Comparison of ENCODE assay signal across 1 cellular context in genomic region chr16:6204941-6205340, GRCh38.
TF ChIP-seq lines count a peak whose summit lies in the region.

No MANE protein-coding gene starts in this region.

TF ChIP-seq in SK-N-SH, 30 proteins besides CTCF, POLR2A, EP300 and RAD21 (continued from another document):
- TF ChIP-seq CHD2 (IDR thresholded peaks at IDR 0.05; ENCODE audit: low read length, partially characterized antibody) = peak; percentile 74
- TF ChIP-seq GATA2 (CRISPR knock-in tag; IDR thresholded peaks at IDR 0.05) = peak; percentile 80
- no peak for TF ChIP-seq SIN3A (IDR thresholded peaks at IDR 0.05; ENCODE audit: borderline replicate concordance, low read depth, low read length)
- TF ChIP-seq NRF1 (IDR thresholded peaks at IDR 0.05; ENCODE audit: low read depth, low read length) = no peak
- TF ChIP-seq YY1 (IDR thresholded peaks at IDR 0.05; ENCODE audit: low read depth) = no peak
- TF ChIP-seq POLR2AphosphoS5 (IDR thresholded peaks at IDR 0.05; ENCODE audit: low read depth, low read length) = no peak
- TF ChIP-seq TAF1 (IDR thresholded peaks at IDR 0.05; ENCODE audit: borderline replicate concordance, low read depth, low read length) = no peak
- peak; percentile 59; the same call in 1 of the 2 replicates for TF ChIP-seq TEAD4 (IDR thresholded peaks at IDR 0.05; ENCODE audit: borderline replicate concordance, insufficient read depth)
- no peak for TF ChIP-seq NFIC (IDR thresholded peaks at IDR 0.05; ENCODE audit: borderline replicate concordance)
- no peak for TF ChIP-seq FOSL2 (IDR thresholded peaks at IDR 0.05; ENCODE audit: borderline replicate concordance, low read depth)
- no peak for TF ChIP-seq USF2 (IDR thresholded peaks at IDR 0.05; ENCODE audit: borderline replicate concordance, low read depth, low read length)
- TF ChIP-seq JUND (IDR thresholded peaks at IDR 0.05) = no peak
- TF ChIP-seq SMC3 (IDR thresholded peaks at IDR 0.05; ENCODE audit: low read depth, low read length) = no peak
- no peak for TF ChIP-seq MEF2A (IDR thresholded peaks at IDR 0.05; ENCODE audit: borderline replicate concordance, low read depth)
- TF ChIP-seq, protein P1, sequence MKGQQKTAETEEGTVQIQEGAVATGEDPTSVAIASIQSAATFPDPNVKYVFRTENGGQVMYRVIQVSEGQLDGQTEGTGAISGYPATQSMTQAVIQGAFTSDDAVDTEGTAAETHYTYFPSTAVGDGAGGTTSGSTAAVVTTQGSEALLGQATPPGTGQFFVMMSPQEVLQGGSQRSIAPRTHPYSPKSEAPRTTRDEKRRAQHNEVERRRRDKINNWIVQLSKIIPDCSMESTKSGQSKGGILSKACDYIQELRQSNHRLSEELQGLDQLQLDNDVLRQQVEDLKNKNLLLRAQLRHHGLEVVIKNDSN (IDR thresholded peaks at IDR 0.05; ENCODE audit: borderline replicate concordance, low read depth) = no peak
- no peak for TF ChIP-seq IRF3 (IDR thresholded peaks at IDR 0.05; ENCODE audit: low read depth, low read length)
